1 cellular context compared by ENCODE assay signal in genomic region chr22:43636086-43636485, GRCh38.
TF ChIP-seq lines count a peak whose summit lies in the region.

No MANE protein-coding gene starts in this region.

TF ChIP-seq in H1, 55 proteins besides CTCF, POLR2A, EP300 and RAD21:
- TF ChIP-seq USF2 (IDR thresholded peaks at IDR 0.05; ENCODE audit: low read length) (no peak), CHD2 (IDR thresholded peaks at IDR 0.05; ENCODE audit: low read length) (no peak), CHD7 (IDR thresholded peaks at IDR 0.05; ENCODE audit: insufficient replicate concordance, low read length) (no peak), POU5F1 (IDR thresholded peaks at IDR 0.05; ENCODE audit: low read depth, low read length) (no peak), YY1 (IDR thresholded peaks at IDR 0.05; ENCODE audit: low read depth, low read length) (no peak), E2F6 (IDR thresholded peaks at IDR 0.05) (no peak), JUND (IDR thresholded peaks at IDR 0.05; ENCODE audit: low read length) (no peak), CBX8 (IDR thresholded peaks at IDR 0.05; ENCODE audit: borderline replicate concordance, low read depth, low read length) (no peak), CTBP2 (IDR thresholded peaks at IDR 0.05; ENCODE audit: borderline replicate concordance, insufficient read depth, insufficient read length, low read length) (no peak), SP1 (IDR thresholded peaks at IDR 0.05; ENCODE audit: low read depth, low read length) (no peak), ATF3 (IDR thresholded peaks at IDR 0.05; ENCODE audit: insufficient read depth, low read depth, low read length) (no peak)
